20 cellular contexts compared by ENCODE assay signal in the genomic region with DNA sequence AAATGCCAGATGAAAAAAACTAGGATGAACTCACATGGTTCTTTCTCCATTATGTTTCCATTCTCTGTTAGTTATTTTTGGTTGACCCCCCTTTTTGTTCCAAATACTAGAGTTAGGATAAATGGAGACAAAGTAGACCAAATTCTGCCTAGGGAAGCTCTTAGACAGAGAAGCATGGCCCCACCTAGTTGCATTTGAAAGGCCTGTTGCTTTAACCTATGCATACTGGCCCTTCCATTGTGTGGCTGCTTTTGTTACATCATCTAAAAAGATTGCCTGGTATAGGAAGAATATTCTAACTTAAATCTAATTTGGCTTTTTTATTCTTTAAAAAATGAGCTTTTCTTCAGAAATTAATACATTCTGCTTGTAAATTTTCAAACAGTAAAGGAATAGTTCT.
DNase-seq lines count a peak whose midpoint lies in the region; ATAC-seq and TF ChIP-seq lines count a peak whose summit lies in the region.
"Had no signal": no experiment of that assay in that cellular context is flagged by ENCODE, and none has a peak within 500 bp of the region (broad histone marks: within the 10 kb centered on the region; RNA-seq: fewer than 3 reads in every experiment).

No MANE protein-coding gene starts in this region.

- TF ChIP-seq CTCF in fibroblast of mammary gland (conservative IDR thresholded peaks at IDR 0.05; ENCODE audit: control insufficient read depth, insufficient read depth, low read depth, low read length) (no peak), uterus (IDR thresholded peaks at IDR 0.05) (no peak)

- intact Hi-C loops in uterus (cut with DNase I; ENCODE audit: low total_unique reads), result no loop called here

- peak; percentile 19 for DNase-seq in fibroblast of mammary gland (ENCODE audit: low read depth)
- peak; percentile 4 for DNase-seq in iPS DF 6.9 (ENCODE audit: low read depth, low spot score)
- DNase-seq in uterus, result no peak
- no peak for DNase-seq in T-helper 17 cell
- no peak for DNase-seq in activated naive CD8-positive, alpha-beta T cell treated with anti-CD3 and anti-CD28 coated beads for 36 hours
- DNase-seq: 8988T; CD4-positive, alpha-beta memory T cell; DMS153; DMS79; GF-D8; GOT3; H7; HFFc6 had no signal

- H3K27me3 Mint-ChIP-seq in T-helper 17 cell, result no peaks in the 10 kb centered on the region
- no peaks in the 10 kb centered on the region for H3K27me3 Mint-ChIP-seq in activated naive CD8-positive, alpha-beta T cell treated with anti-CD3 and anti-CD28 coated beads for 36 hours

- H3K27ac ChIP-seq in HUES64 (ENCODE audit: low read depth, low read length) (peak overlapping the region; percentile 35; the same call in 1 of the 2 replicates), iPS DF 6.9 (ENCODE audit: low read length) (no peak overlapping the region), uterus (peak overlapping the region; percentile 49 to 54)
- H3K27ac ChIP-seq: BLaER1 had no signal

- ATAC-seq in T-helper 17 cell, result no peak
- ATAC-seq in HG03097 (IDR thresholded peaks at IDR 0.05; ENCODE audit: low FRiP score, unreplicated experiment), result no peak
- ATAC-seq: HCT116, HepG2 had no signal

- no peaks in the 10 kb centered on the region for H3K36me3 Mint-ChIP-seq in T-helper 17 cell (ENCODE audit: low read depth)
- H3K36me3 Mint-ChIP-seq in activated naive CD8-positive, alpha-beta T cell treated with anti-CD3 and anti-CD28 coated beads for 36 hours, result no peaks in the 10 kb centered on the region
- H3K36me3 Mint-ChIP-seq: CD14-positive monocyte; CD4-positive, alpha-beta memory T cell; IgD-negative memory B cell had no signal

- H3K9ac ChIP-seq in HUES64 (ENCODE audit: low read depth, low read length), result no peak overlapping the region
- H3K9ac ChIP-seq: BLaER1 had no signal

- H3K4me3 ChIP-seq in HUES64 (ENCODE audit: low read length), result no peak overlapping the region
- H3K4me3 ChIP-seq in fibroblast of mammary gland (ENCODE audit: control insufficient read depth, low read depth, low read length), result no peak overlapping the region
- H3K4me3 ChIP-seq in iPS DF 6.9 (ENCODE audit: low read length), result no peak overlapping the region
- no peak overlapping the region for H3K4me3 ChIP-seq in uterus
- H3K4me3 ChIP-seq: BLaER1 had no signal

- no peaks in the 10 kb centered on the region for H3K4me1 Mint-ChIP-seq in T-helper 17 cell
- H3K4me1 Mint-ChIP-seq in activated naive CD8-positive, alpha-beta T cell treated with anti-CD3 and anti-CD28 coated beads for 36 hours, result no peaks in the 10 kb centered on the region
- H3K4me1 Mint-ChIP-seq: CD14-positive monocyte; CD4-positive, alpha-beta memory T cell; IgD-negative memory B cell had no signal

- no peaks in the 10 kb centered on the region for H3K4me1 ChIP-seq in HUES64 (ENCODE audit: insufficient read depth, low read length)
- no peaks in the 10 kb centered on the region for H3K4me1 ChIP-seq in iPS DF 6.9 (ENCODE audit: control insufficient read depth, insufficient read depth, low read length)
- H3K4me1 ChIP-seq in uterus, result no peaks in the 10 kb centered on the region
- H3K4me1 ChIP-seq: BLaER1 had no signal

- TF ChIP-seq POLR2A in uterus (IDR thresholded peaks at IDR 0.05), result no peak

- H3K27ac Mint-ChIP-seq in T-helper 17 cell, result no peak overlapping the region
- no peak overlapping the region for H3K27ac Mint-ChIP-seq in activated naive CD8-positive, alpha-beta T cell treated with anti-CD3 and anti-CD28 coated beads for 36 hours
- H3K27ac Mint-ChIP-seq: CD14-positive monocyte; CD4-positive, alpha-beta memory T cell; HFFc6; IgD-negative memory B cell had no signal

- no peak overlapping the region for H3K4me3 Mint-ChIP-seq in T-helper 17 cell
- no peak overlapping the region for H3K4me3 Mint-ChIP-seq in activated naive CD8-positive, alpha-beta T cell treated with anti-CD3 and anti-CD28 coated beads for 36 hours
- H3K4me3 Mint-ChIP-seq: CD14-positive monocyte; CD4-positive, alpha-beta memory T cell; HFFc6; IgD-negative memory B cell had no signal

- H3K36me3 ChIP-seq in HUES64 (ENCODE audit: insufficient read depth, low read length) (no peaks in the 10 kb centered on the region), iPS DF 6.9 (ENCODE audit: control insufficient read depth, insufficient read depth, low read length) (no peaks in the 10 kb centered on the region), uterus (no peaks in the 10 kb centered on the region)
- H3K36me3 ChIP-seq: BLaER1 had no signal

- no peaks in the 10 kb centered on the region for H3K9me3 ChIP-seq in HUES64 (ENCODE audit: insufficient read depth, low read depth, low read length)
- H3K9me3 ChIP-seq in iPS DF 6.9 (ENCODE audit: control insufficient read depth, insufficient read depth, low read length), result no peaks in the 10 kb centered on the region
- H3K9me3 ChIP-seq in uterus, result no peaks in the 10 kb centered on the region
- no peaks in the 10 kb centered on the region for H3K9me3 ChIP-seq in T-helper 17 cell (ENCODE audit: control insufficient read depth, low read length, poor library complexity, severe bottlenecking)
- H3K9me3 ChIP-seq: BLaER1 had no signal

- H3K9me3 Mint-ChIP-seq in activated naive CD8-positive, alpha-beta T cell treated with anti-CD3 and anti-CD28 coated beads for 36 hours, result peaks cover 2% of the 10 kb centered on the region

- H3K27me3 ChIP-seq in HUES64 (ENCODE audit: insufficient read depth, low read length), result no peaks in the 10 kb centered on the region
- H3K27me3 ChIP-seq in iPS DF 6.9 (ENCODE audit: control insufficient read depth, insufficient read depth, low read length), result no peaks in the 10 kb centered on the region
- H3K27me3 ChIP-seq in uterus, result no peaks in the 10 kb centered on the region
- H3K27me3 ChIP-seq: BLaER1 had no signal

Comparison
In these comparisons a context has a peak if more than half of its experiments do, and no peak if none do; other contexts are left out.
1. DNase-seq: peak in fibroblast of mammary gland (single experiment) and iPS DF 6.9 (single experiment); none in uterus (0 of 2), T-helper 17 cell (0 of 3) and activated naive CD8-positive, alpha-beta T cell treated with anti-CD3 and anti-CD28 coated beads for 36 hours (single experiment).